Comparison of ENCODE assay signal across 14 cellular contexts in genomic region chr12:123265851-123266678, GRCh38.
"Had no signal": no experiment of that assay in that cellular context is flagged by ENCODE, and none has a peak within 500 bp of the region (broad histone marks: within the 10 kb centered on the region; RNA-seq: fewer than 3 reads in every experiment).

No MANE protein-coding gene starts in this region.

- H3K9me3 Mint-ChIP-seq: activated CD4-positive, alpha-beta memory T cell treated with anti-CD3 and anti-CD28 coated beads, Interleukin-2, amount 10 ng/mL, durations not matched to agents 7 days and 5 days; naive thymus-derived CD4-positive, alpha-beta T cell had no signal

- H3K27me3 Mint-ChIP-seq: activated CD4-positive, alpha-beta memory T cell treated with anti-CD3 and anti-CD28 coated beads, Interleukin-2, amount 10 ng/mL, durations not matched to agents 7 days and 5 days; activated CD4-positive, alpha-beta T cell treated with anti-CD3 and anti-CD28 coated beads for 36 hours; naive thymus-derived CD4-positive, alpha-beta T cell had no signal

- H3K27ac Mint-ChIP-seq: activated CD4-positive, alpha-beta memory T cell treated with anti-CD3 and anti-CD28 coated beads, Interleukin-2, amount 10 ng/mL, durations not matched to agents 7 days and 5 days; activated CD4-positive, alpha-beta T cell treated with anti-CD3 and anti-CD28 coated beads for 36 hours had no signal

- H3K4me3 Mint-ChIP-seq: activated CD4-positive, alpha-beta memory T cell treated with anti-CD3 and anti-CD28 coated beads, Interleukin-2, amount 10 ng/mL, durations not matched to agents 7 days and 5 days; activated CD4-positive, alpha-beta T cell treated with anti-CD3 and anti-CD28 coated beads for 36 hours; naive thymus-derived CD4-positive, alpha-beta T cell had no signal

- H3K27ac ChIP-seq: adrenal gland, testis, VCaP had no signal

- DNase-seq: activated CD4-positive, alpha-beta memory T cell treated with anti-CD3 and anti-CD28 coated beads, Interleukin-2, amount 10 ng/mL, durations not matched to agents 7 days and 5 days; activated CD4-positive, alpha-beta T cell treated with anti-CD3 and anti-CD28 coated beads for 36 hours; activated naive CD4-positive, alpha-beta T cell treated with anti-CD3 and anti-CD28 coated beads, Interleukin-2, amount 50 U/mL, for 16 hours; adrenal gland; central memory CD4-positive, alpha-beta T cell; left colon; naive thymus-derived CD4-positive, alpha-beta T cell; stimulated activated CD4-positive, alpha-beta T cell treated with anti-CD3 and anti-CD28 coated beads, Interleukin-2, amount 100 ng/mL, for 48 hours; stimulated activated CD8-positive, alpha-beta memory T cell treated with anti-CD3 and anti-CD28 coated beads, Interleukin-4, amount 100 ng/mL, for 48 hours; stimulated activated naive CD8-positive, alpha-beta T cell treated with anti-CD3 and anti-CD28 coated beads, Interleukin-15, Interleukin-2, amounts not matched to agents 100 U/mL and 50 U/mL, for 24 hours; SW 1271; T1000; testis had no signal

- H3K4me3 ChIP-seq: adrenal gland, testis had no signal

- H3K9me3 ChIP-seq: adrenal gland, testis had no signal

- H3K27me3 ChIP-seq: adrenal gland, testis had no signal

- ATAC-seq: activated CD4-positive, alpha-beta T cell treated with anti-CD3 and anti-CD28 coated beads for 36 hours; left colon; naive thymus-derived CD4-positive, alpha-beta T cell; stimulated activated naive CD8-positive, alpha-beta T cell treated with anti-CD3 and anti-CD28 coated beads, Interleukin-15, Interleukin-2, amounts not matched to agents 100 U/mL and 50 U/mL, for 24 hours had no signal
